In the genomic region with DNA sequence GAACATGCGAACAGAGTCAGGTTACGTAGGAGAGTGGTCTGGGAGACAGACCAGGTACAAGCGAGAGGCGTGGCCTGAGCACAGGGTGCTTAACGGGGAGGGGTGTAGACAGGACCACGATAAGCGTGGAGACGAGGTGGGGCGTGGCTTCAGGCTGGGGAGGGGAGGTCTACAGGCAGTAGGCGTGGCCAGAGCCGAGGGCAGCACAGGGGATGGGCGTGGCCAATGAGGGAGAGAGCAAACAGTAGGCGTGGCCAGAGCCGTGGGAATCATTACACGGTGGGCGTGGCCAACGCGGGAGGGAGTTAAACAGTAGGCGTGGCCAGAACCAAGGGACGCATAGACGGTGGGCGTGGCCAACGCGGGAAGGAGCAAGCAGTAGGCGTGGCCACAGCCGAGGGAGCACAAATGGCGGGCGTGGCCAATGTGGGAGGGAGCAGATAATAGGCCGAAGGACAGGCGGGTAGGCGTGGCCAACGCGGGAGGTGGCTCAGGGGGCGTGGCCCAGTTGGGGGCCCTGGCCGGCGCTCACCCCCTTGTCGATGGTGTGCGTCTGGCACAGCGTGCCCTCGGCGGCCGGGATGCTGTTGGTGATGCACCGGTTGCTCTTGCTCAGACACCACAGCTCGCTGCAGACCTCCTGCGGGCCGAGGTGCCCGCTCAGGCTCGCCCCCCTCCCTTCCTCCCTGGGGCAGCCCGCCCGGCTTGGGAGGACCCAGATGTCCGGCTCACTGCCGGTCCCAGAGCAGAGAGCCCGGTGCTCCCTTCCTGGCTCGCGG, we compare ENCODE assay signal across 9 cellular contexts. TPM values are rescaled to one million over a fixed set of nuclear protein-coding genes. Genes with fewer than 3 reads are reported as not detected.
A peak's percentile ranks its signal among the peaks of the same experiment; 100 is the strongest.
DNase-seq lines count a peak whose midpoint lies in the region; TF ChIP-seq lines count a peak whose summit lies in the region.
"Had no signal": no experiment of that assay in that cellular context is flagged by ENCODE, and none has a peak within 500 bp of the region (broad histone marks: within the 10 kb centered on the region; RNA-seq: fewer than 3 reads in every experiment).

No MANE protein-coding gene starts in this region.

- H3K4me1 Mint-ChIP-seq in nephron progenitor cell = no peaks in the 10 kb centered on the region

- no peaks in the 10 kb centered on the region for H3K27me3 ChIP-seq in Peyer's patch

- H3K27ac Mint-ChIP-seq in nephron progenitor cell = peak overlapping the region; percentile 25

- H3K36me3 Mint-ChIP-seq in nephron progenitor cell (ENCODE audit: low read depth) = peaks cover 39% of the 10 kb centered on the region

- DNase-seq in DMS79 treated with DMSO at 0.1 percent for 48 hours (lab: John Stamatoyannopoulos, UW) (peak; percentile 8), Peyer's patch (peak; percentile 82 to 97 (median 93)), foreskin melanocyte (peak; percentile 30), nephron progenitor cell (peak; percentile 100), cerebellar cortex (ENCODE audit: low spot score) (no peak), NCI-H2107 treated with DMSO at 0.1 percent for 48 hours (lab: John Stamatoyannopoulos, UW; ENCODE audit: unreplicated experiment) (no peak)
- peak; percentile 89 for DNase-seq in activated effector memory CD4-positive, alpha-beta T cell treated with Interleukin-2 at 50 U/mL for 16 hours
- DNase-seq in stimulated activated CD8-positive, alpha-beta memory T cell treated with anti-CD3 and anti-CD28 coated beads, Interleukin-7, amount 100 ng/mL, for 48 hours (ENCODE audit: extremely low read depth in 1 of 2, low read depth in 1 of 2) = peak; percentile 85 to 95

- TF ChIP-seq POLR2A in Peyer's patch (IDR thresholded peaks at IDR 0.05) = no peak

- peak overlapping the region; percentile 19 to 45 (median 40) for H3K4me3 ChIP-seq in Peyer's patch

- H3K4me3 Mint-ChIP-seq in nephron progenitor cell = peak overlapping the region; percentile 76

- peak overlapping the region in 2 of 4 donors; percentile 2 to 17 for H3K27ac ChIP-seq in Peyer's patch
- H3K27ac ChIP-seq: KMS-11 had no signal

- peaks cover 0 to 16% (median 7%) of the 10 kb centered on the region in 4 donors for H3K4me1 ChIP-seq in Peyer's patch

- peaks cover 0 to 4% (median 0%) of the 10 kb centered on the region in 4 donors for H3K9me3 ChIP-seq in Peyer's patch

- H3K27me3 Mint-ChIP-seq in nephron progenitor cell (ENCODE audit: low read depth, poor library complexity) = peaks cover 18% of the 10 kb centered on the region

- TF ChIP-seq CTCF in Peyer's patch (IDR thresholded peaks at IDR 0.05) = no peak
- no peak for TF ChIP-seq CTCF in nephron progenitor cell (IDR thresholded peaks at IDR 0.05)

- peaks cover 14% of the 10 kb centered on the region for H3K9me3 Mint-ChIP-seq in nephron progenitor cell

- no peaks in the 10 kb centered on the region for H3K36me3 ChIP-seq in Peyer's patch

RNA-seq across cellular contexts. Expression of gene MYO1F, which starts 15.2 kb away (rescaled TPM):
- total RNA-seq in Peyer's patch = 100 to 1,000 TPM in 1 of 4 donors, 10 to 100 TPM in 3; 10.8 to 168 (median 22.1) TPM

RNA-seq across cellular contexts. Expression of gene ADAMTS10, which starts 18.1 kb away (rescaled TPM):
- total RNA-seq in Peyer's patch = 10 to 100 TPM in 3 of 4 donors, not detected in 1; 26.5 to 92.4 (median 37.2) TPM

RNA-seq across cellular contexts. Expression of gene NFILZ, which starts 38.0 kb away (rescaled TPM):
- total RNA-seq in Peyer's patch = not detected

Comparison
In these comparisons a context has a peak if more than half of its experiments do, and no peak if none do; other contexts are left out.
1. DNase-seq: peak in DMS79 treated with DMSO at 0.1 percent for 48 hours (single experiment), Peyer's patch (3 of 3), activated effector memory CD4-positive, alpha-beta T cell treated with Interleukin-2 at 50 U/mL for 16 hours (single experiment), foreskin melanocyte (single experiment), nephron progenitor cell (single experiment) and stimulated activated CD8-positive, alpha-beta memory T cell treated with anti-CD3 and anti-CD28 coated beads, Interleukin-7, amount 100 ng/mL, for 48 hours (2 of 2); none in cerebellar cortex (single experiment) and NCI-H2107 treated with DMSO at 0.1 percent for 48 hours (single experiment).